Comparison of ENCODE assay signal across 1 cellular context in the genomic region with DNA sequence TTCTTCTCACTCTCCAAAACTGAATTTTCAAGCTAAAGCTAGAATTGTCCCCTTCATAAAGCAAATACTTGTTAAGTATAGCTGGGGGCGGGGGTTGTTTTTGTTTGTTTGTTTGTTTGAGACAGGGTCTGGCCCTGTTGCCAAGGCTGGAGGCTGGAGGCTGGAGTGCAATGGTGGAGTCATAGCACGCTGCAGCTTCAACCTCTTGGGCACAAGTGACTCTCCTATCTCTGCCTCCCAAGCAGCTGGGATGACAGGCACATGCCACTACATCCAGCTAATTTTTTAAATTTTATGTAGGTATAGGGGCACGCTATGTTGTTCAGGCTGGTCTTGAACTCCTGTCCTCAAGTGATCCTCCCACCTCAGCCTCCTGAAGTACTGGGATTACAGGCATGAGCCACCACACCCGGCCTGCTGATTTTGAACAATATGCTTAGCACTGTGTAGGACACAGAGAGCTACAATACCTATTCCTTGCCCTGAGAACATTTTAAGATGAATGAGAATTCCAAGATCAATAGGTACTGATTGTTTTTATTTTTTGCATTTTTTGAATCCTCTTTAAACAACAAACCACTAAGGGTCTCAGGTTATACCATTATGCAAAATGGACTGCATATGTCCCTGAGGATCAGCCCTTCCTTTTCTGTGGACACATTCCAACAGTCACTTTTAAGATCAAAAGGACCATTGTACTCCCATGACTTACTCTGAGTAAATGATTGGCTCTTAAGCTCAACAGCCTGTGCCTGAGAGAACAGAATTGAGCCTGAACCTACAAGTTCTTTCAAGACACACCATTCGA.
TF ChIP-seq lines count a peak whose summit lies in the region.

No MANE protein-coding gene starts in this region.

TF ChIP-seq in SK-N-SH treated with all-trans-retinoic acid at 6 μM for 48 hours, 23 proteins besides CTCF, POLR2A, EP300 and RAD21 (continued from another document):
- TF ChIP-seq, protein P1, sequence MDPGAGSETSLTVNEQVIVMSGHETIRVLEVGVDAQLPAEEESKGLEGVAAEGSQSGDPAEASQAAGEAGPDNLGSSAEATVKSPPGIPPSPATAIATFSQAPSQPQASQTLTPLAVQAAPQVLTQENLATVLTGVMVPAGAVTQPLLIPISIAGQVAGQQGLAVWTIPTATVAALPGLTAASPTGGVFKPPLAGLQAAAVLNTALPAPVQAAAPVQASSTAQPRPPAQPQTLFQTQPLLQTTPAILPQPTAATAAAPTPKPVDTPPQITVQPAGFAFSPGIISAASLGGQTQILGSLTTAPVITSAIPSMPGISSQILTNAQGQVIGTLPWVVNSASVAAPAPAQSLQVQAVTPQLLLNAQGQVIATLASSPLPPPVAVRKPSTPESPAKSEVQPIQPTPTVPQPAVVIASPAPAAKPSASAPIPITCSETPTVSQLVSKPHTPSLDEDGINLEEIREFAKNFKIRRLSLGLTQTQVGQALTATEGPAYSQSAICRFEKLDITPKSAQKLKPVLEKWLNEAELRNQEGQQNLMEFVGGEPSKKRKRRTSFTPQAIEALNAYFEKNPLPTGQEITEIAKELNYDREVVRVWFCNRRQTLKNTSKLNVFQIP (CRISPR knock-in tag; IDR thresholded peaks at IDR 0.05; ENCODE audit: borderline replicate concordance, low read depth): no peak
- TF ChIP-seq ZFP30 (CRISPR knock-in tag; IDR thresholded peaks at IDR 0.05) (no peak), OSR1 (CRISPR knock-in tag; IDR thresholded peaks at IDR 0.05) (no peak), ZNF70 (CRISPR knock-in tag; IDR thresholded peaks at IDR 0.05) (no peak), GLIS3 (CRISPR knock-in tag; IDR thresholded peaks at IDR 0.05) (no peak)
